ENCODE assay signal across 27 cellular contexts in genomic region chr6:119814609-119815400, GRCh38.
"Had no signal": no experiment of that assay in that cellular context is flagged by ENCODE, and none has a peak within 500 bp of the region (broad histone marks: within the 10 kb centered on the region; RNA-seq: fewer than 3 reads in every experiment).

No MANE protein-coding gene starts in this region.

- H3K4me3 ChIP-seq: neural progenitor cell, pancreas, psoas muscle, skin epidermis, smooth muscle cell, spleen, suprapubic skin, testis, tibial artery, transverse colon, upper lobe of right lung, uterus had no signal

- H3K4me2 ChIP-seq: neural progenitor cell, smooth muscle cell had no signal

- H3K27ac ChIP-seq: neural progenitor cell, pancreas, psoas muscle, skin epidermis, spleen, suprapubic skin, testis, tibial artery, transverse colon, upper lobe of right lung, uterus had no signal

- H3K27me3 ChIP-seq: neural progenitor cell, pancreas, spleen, suprapubic skin, testis, tibial artery, transverse colon, upper lobe of right lung, uterus had no signal

- H3K9me3 ChIP-seq: pancreas, psoas muscle, spleen, suprapubic skin, testis, tibial artery, transverse colon, upper lobe of right lung, uterus had no signal

- H3K4me1 ChIP-seq: neural progenitor cell, pancreas, psoas muscle, spleen, suprapubic skin, testis, tibial artery, upper lobe of right lung, uterus had no signal

- H3K36me3 ChIP-seq: neural progenitor cell, pancreas, spleen, suprapubic skin, tibial artery, transverse colon, upper lobe of right lung, uterus had no signal

- H3K9ac ChIP-seq: neural progenitor cell had no signal

- FAIRE-seq: pancreas had no signal

- DNase-seq: naive thymus-derived CD4-positive, alpha-beta T cell; natural killer cell; occipital lobe; pancreas; psoas muscle; right cardiac atrium; spleen; stimulated activated CD4-positive, alpha-beta T cell treated with anti-CD3 and anti-CD28 coated beads, Interleukin-12 subunit alpha, Interleukin-12 subunit beta, amount 100 ng/mL, for 4 hours; stimulated activated CD4-positive, alpha-beta T cell treated with anti-CD3 and anti-CD28 coated beads, Interleukin-1b, Interleukin-23, amount 100 ng/mL, for 48 hours; stimulated activated CD4-positive, alpha-beta T cell treated with anti-CD3 and anti-CD28 coated beads, Interleukin-4, amount 100 ng/mL, for 1 hour; stimulated activated CD4-positive, alpha-beta T cell treated with anti-CD3 and anti-CD28 coated beads, Interleukin-4, amount 100 ng/mL, for 4 hours; stimulated activated CD8-positive, alpha-beta memory T cell treated with anti-CD3 and anti-CD28 coated beads, Interleukin-4, amount 100 ng/mL, for 48 hours; stimulated activated naive CD4-positive, alpha-beta T cell; stimulated activated naive CD8-positive, alpha-beta T cell treated with anti-CD3 and anti-CD28 coated beads, Interleukin-15, amount 100 ng/mL, for 72 hours; stimulated activated naive CD8-positive, alpha-beta T cell treated with anti-CD3 and anti-CD28 coated beads, Interleukin-15, Interleukin-2, amounts not matched to agents 100 U/mL and 50 U/mL, for 24 hours; substantia nigra; testis; tibial artery; transverse colon; upper lobe of right lung; uterus had no signal

- H2AFZ ChIP-seq: neural progenitor cell had no signal

- ATAC-seq: naive thymus-derived CD4-positive, alpha-beta T cell; natural killer cell; pancreas; psoas muscle; right cardiac atrium; sciatic nerve; stimulated activated memory B cell treated with anti-CD40 and anti-IgM and Interleukin-4, amounts not matched to agents 10 μg/mL and 1 μg/mL and 100 μg/mL, for 72 hours; stimulated activated naive CD8-positive, alpha-beta T cell treated with anti-CD3 and anti-CD28 coated beads, Interleukin-15, amount 100 ng/mL, for 72 hours; stimulated activated naive CD8-positive, alpha-beta T cell treated with anti-CD3 and anti-CD28 coated beads, Interleukin-15, Interleukin-2, amounts not matched to agents 100 U/mL and 50 U/mL, for 24 hours; upper lobe of right lung had no signal
